13 cellular contexts compared by ENCODE assay signal in the genomic region with DNA sequence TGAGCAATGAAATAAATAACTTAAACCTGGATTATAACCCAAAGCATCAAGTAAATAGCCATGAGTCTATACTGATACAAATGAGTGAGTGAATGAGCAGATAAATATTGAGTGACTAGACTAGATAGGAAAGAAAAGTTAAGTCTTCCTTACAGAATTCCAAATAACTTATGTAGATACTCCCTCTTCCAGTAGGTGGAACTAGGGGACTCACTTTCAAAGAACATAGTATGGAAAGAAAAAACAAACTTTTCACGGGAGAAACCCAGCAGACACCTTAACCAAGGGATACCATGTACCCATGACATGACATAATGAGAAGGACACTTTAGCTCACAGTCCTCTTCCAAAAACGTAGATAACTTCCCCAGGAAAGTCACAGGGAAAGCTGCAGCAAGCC. TPM values are rescaled to one million over a fixed set of nuclear protein-coding genes. Genes with fewer than 3 reads are reported as not detected.
A peak's percentile ranks its signal among the peaks of the same experiment; 100 is the strongest.
DNase-seq lines count a peak whose midpoint lies in the region; FAIRE-seq and TF ChIP-seq lines count a peak whose summit lies in the region.
"Had no signal": no experiment of that assay in that cellular context is flagged by ENCODE, and none has a peak within 500 bp of the region (broad histone marks: within the 10 kb centered on the region; RNA-seq: fewer than 3 reads in every experiment).

No MANE protein-coding gene starts in this region.

- H3K4me1 ChIP-seq in Caco-2 (no peaks in the 10 kb centered on the region), H1 (replicated peaks in 1 of 4; ENCODE audit: control insufficient read depth in 3 of 4, insufficient read depth in 4 of 4, low read length in 3 of 4) (no peaks in the 10 kb centered on the region; a peak in 1 of 7 replicates), neutrophil (ENCODE audit: control insufficient read depth in 1 of 2, insufficient read depth in 1 of 2, low read depth in 1 of 2, low read length in 1 of 2) (peaks cover 63% of the 10 kb centered on the region in 2 experiments)

- no peak overlapping the region for H4K8ac ChIP-seq in H1 (ENCODE audit: extremely low read depth, insufficient read depth, low read length)

- CTCF ChIA-PET in Caco-2 (lab: Charles Lee), result no interaction called here
- CTCF ChIA-PET in H1 (lab: Charles Lee; ENCODE audit: partially characterized antibody), result interaction anchor here (1.0 to 10.6 kb wide), 20 partner anchors 9 to 174 kb away, joined by 3 to 86 read pairs (median 4); no protein-coding TSS in a partner anchor

- H3K36me3 ChIP-seq in Caco-2 (ENCODE audit: control insufficient read depth, insufficient read depth, low read length), result no peaks in the 10 kb centered on the region
- peaks cover 0 to 2% (median 0%) of the 10 kb centered on the region in 4 experiments; a peak in 1 of 8 replicates for H3K36me3 ChIP-seq in H1 (ENCODE audit: control insufficient read depth in 2 of 4, insufficient read depth in 4 of 4, low read length in 3 of 4)
- H3K36me3 ChIP-seq in neutrophil, result peaks cover 68% of the 10 kb centered on the region

- no peak overlapping the region for H2BK15ac ChIP-seq in H1 (ENCODE audit: low read length)

- no peak overlapping the region for H2AFZ ChIP-seq in H1 (ENCODE audit: low read length)

- no peak overlapping the region for H2AK5ac ChIP-seq in H1 (ENCODE audit: low read depth, low read length)

- H3K27ac ChIP-seq in H1 (ENCODE audit: low read depth, low read length) (no peak overlapping the region), neutrophil (peak overlapping the region; percentile 81)

- H4K20me1 ChIP-seq in H1 (replicated peaks in 1 of 2; ENCODE audit: control insufficient read depth in 1 of 2, insufficient read depth in 2 of 2, low read length in 2 of 2), result peaks cover 0 to 5% of the 10 kb centered on the region in 2 experiments

- TF ChIP-seq CTCF in Caco-2 (IDR thresholded peaks at IDR 0.05; ENCODE audit: insufficient read depth in 1 of 2, low read depth in 1 of 2, low read length in 1 of 2, severe bottlenecking in 1 of 2, unreplicated experiment in 1 of 2) (peak; percentile 39 to 52), LNCaP clone FGC (IDR thresholded peaks at IDR 0.05; ENCODE audit: control insufficient read depth, extremely low read depth, insufficient read depth) (peak; percentile 39), H1 (IDR thresholded peaks at IDR 0.05; ENCODE audit: control extremely low read depth in 1 of 3, insufficient read depth in 1 of 3, low read depth in 1 of 3, low read length in 3 of 3) (peak in 1 of 3 experiments; percentile 15; a peak in 2 of 4 replicates), neutrophil (IDR thresholded peaks at IDR 0.05) (no peak)

- H3K27me3 ChIP-seq in Caco-2 (replicated peaks; ENCODE audit: control insufficient read depth, insufficient read depth, low read length) (no peaks in the 10 kb centered on the region), H1 (replicated peaks in 1 of 4; ENCODE audit: control insufficient read depth in 3 of 4, extremely low read depth in 1 of 4, insufficient read depth in 3 of 4, low read length in 3 of 4) (no peaks in the 10 kb centered on the region), neutrophil (no peaks in the 10 kb centered on the region)

- DNase-seq in Caco-2, result peak in 1 of 2 experiments; percentile 16
- DNase-seq in LNCaP clone FGC (ENCODE audit: low read depth), result no peak
- no peak for DNase-seq in H1 (ENCODE audit: low read depth in 1 of 2, low spot score in 2 of 2)
- no peak for DNase-seq in AG08395 (ENCODE audit: low spot score)
- no peak for DNase-seq in NK-92 (lab: John Stamatoyannopoulos, UW; ENCODE audit: unreplicated experiment)
- no peak for DNase-seq in T-helper 1 cell
- DNase-seq: activated CD8-positive, alpha-beta memory T cell treated with anti-CD3 and anti-CD28 coated beads, Interleukin-2, amount 50 U/mL, for 48 hours; cerebellar nuclear complex; glutamatergic neuron; NCI-H2107; T1000 had no signal

- H3K9me3 ChIP-seq in Caco-2, result no peaks in the 10 kb centered on the region
- H3K9me3 ChIP-seq in H1 (ENCODE audit: insufficient read depth in 2 of 2, low read depth in 1 of 2, low read length in 1 of 2), result no peaks in the 10 kb centered on the region
- H3K9me3 ChIP-seq in neutrophil, result no peaks in the 10 kb centered on the region

- H3K4me3 Mint-ChIP-seq in Caco-2 (ENCODE audit: unreplicated experiment), result no peak overlapping the region

- H3K79me2 ChIP-seq in H1 (ENCODE audit: control insufficient read depth in 1 of 2, insufficient read depth in 2 of 2, low read length in 2 of 2), result no peaks in the 10 kb centered on the region

- no peaks in the 10 kb centered on the region for H3K36me3 Mint-ChIP-seq in Caco-2 (ENCODE audit: insufficient read depth, unreplicated experiment)

- FAIRE-seq in H1 (lab: Jason Lieb, UNC), result no peak

- no peak overlapping the region for H3K27ac Mint-ChIP-seq in Caco-2 (ENCODE audit: unreplicated experiment)

- no peak overlapping the region; the same call in 1 of the 2 replicates for H2BK12ac ChIP-seq in H1 (ENCODE audit: low read depth, low read length)

- H3K4me1 Mint-ChIP-seq in Caco-2 (ENCODE audit: low read depth, unreplicated experiment), result no peaks in the 10 kb centered on the region

- H3K23me2 ChIP-seq in H1 (ENCODE audit: low read depth, low read length), result no peaks in the 10 kb centered on the region; the same call in 1 of the 2 replicates

- no peak for TF ChIP-seq EP300 in H1 (IDR thresholded peaks at IDR 0.05; ENCODE audit: borderline replicate concordance in 1 of 2, low read depth in 2 of 2, low read length in 2 of 2)

- H2BK5ac ChIP-seq in H1 (ENCODE audit: low read depth, low read length), result no peak overlapping the region

- no peak overlapping the region for H3K4ac ChIP-seq in H1 (replicated peaks; ENCODE audit: insufficient read length, low read depth, low read length)

- intact Hi-C loops in Caco-2 (cut with micrococcal nuclease; ENCODE audit: unreplicated experiment), result loop anchor here (1.0 to 10.0 kb wide), 2 partner anchors 178 to 294 kb away; no protein-coding TSS in a partner anchor

- no peaks in the 10 kb centered on the region for H3K9me3 Mint-ChIP-seq in Caco-2 (ENCODE audit: unreplicated experiment)

- no peaks in the 10 kb centered on the region for H3K79me1 ChIP-seq in H1 (ENCODE audit: low read depth, low read length)

- H4K5ac ChIP-seq in H1 (ENCODE audit: insufficient read length, low read depth, low read length), result no peak overlapping the region

- no peak overlapping the region for H3K4me2 ChIP-seq in H1 (ENCODE audit: insufficient read depth in 1 of 2, low read depth in 2 of 2, low read length in 2 of 2)

- H2BK20ac ChIP-seq in H1 (ENCODE audit: low read length), result no peak overlapping the region

- no peak for TF ChIP-seq POLR2A in H1 (IDR thresholded peaks at IDR 0.05; ENCODE audit: control extremely low read depth in 1 of 2, low read depth in 2 of 2, low read length in 2 of 2)

- H3K56ac ChIP-seq in H1 (replicated peaks; ENCODE audit: insufficient read length, low read depth, low read length), result no peak overlapping the region

- no peak overlapping the region for H3K18ac ChIP-seq in H1 (ENCODE audit: extremely low read depth, low read length)

- no peak overlapping the region for H3K23ac ChIP-seq in H1 (ENCODE audit: insufficient read length)

- POLR2A ChIA-PET in Caco-2 (lab: Charles Lee), result no interaction called here
- POLR2A ChIA-PET in H1 (lab: Charles Lee; ENCODE audit: partially characterized antibody), result no interaction called here

- BruUV-seq in Caco-2 (replicated peaks; lab: Mats Ljungman, UMichigan), result no TSS peak

- H2BK120ac ChIP-seq in H1 (replicated peaks; ENCODE audit: low read depth, low read length), result no peak overlapping the region

- no peaks in the 10 kb centered on the region for H3K27me3 Mint-ChIP-seq in Caco-2 (ENCODE audit: insufficient read depth, unreplicated experiment)

- 75% methylated on average over 2 of the region's 2 CpGs; no CpG with 5 or more reads in 1 of the 2 experiments for WGBS in H1 (ENCODE audit: extremely low coverage in 1 of 2, insufficient coverage in 1 of 2, insufficient read length in 1 of 2, insufficient replicate concordance in 2 of 2, low coverage in 1 of 2, low lambda C conversion rate in 2 of 2, missing lambda C conversion rate in 1 of 2), 2 experiments

- H3K14ac ChIP-seq in H1 (ENCODE audit: insufficient read length), result no peak overlapping the region

- H4K91ac ChIP-seq in H1 (replicated peaks; ENCODE audit: insufficient read length, low read length), result no peak overlapping the region

- TF ChIP-seq RAD21 in H1 (IDR thresholded peaks at IDR 0.05 in 1 of 2, conservative IDR thresholded peaks at IDR 0.05 in 1 of 2; ENCODE audit: low read depth in 2 of 2, low read length in 2 of 2), result peak; percentile 14 to 29; a peak in 3 of 4 replicates

- H3K4me3 ChIP-seq in Caco-2 (ENCODE audit: low read depth, low read length) (no peak overlapping the region), LNCaP clone FGC (ENCODE audit: low read depth, low read length) (no peak overlapping the region), H1 (ENCODE audit: extremely low read depth in 1 of 4, insufficient read depth in 2 of 4, low read depth in 3 of 4, low read length in 4 of 4) (no peak overlapping the region), neutrophil (ENCODE audit: low read depth in 1 of 2, low read length in 1 of 2) (no peak overlapping the region)
- H3K4me3 ChIP-seq: lung had no signal

- H3K9ac ChIP-seq in H1 (replicated peaks in 1 of 4; ENCODE audit: extremely low read depth in 1 of 4, low read depth in 3 of 4, low read length in 3 of 4), result no peak overlapping the region

TF ChIP-seq in H1, 55 proteins besides CTCF, POLR2A, EP300 and RAD21 (continues in another document):
- TF ChIP-seq CBX8 (IDR thresholded peaks at IDR 0.05; ENCODE audit: borderline replicate concordance, low read depth, low read length) (no peak), USF2 (IDR thresholded peaks at IDR 0.05; ENCODE audit: low read length) (no peak), TEAD4 (IDR thresholded peaks at IDR 0.05; ENCODE audit: low read depth, low read length) (no peak), HDAC2 (IDR thresholded peaks at IDR 0.05; ENCODE audit: borderline replicate concordance in 1 of 2, low read depth in 2 of 2, low read length in 2 of 2) (no peak)

RNA-seq across cellular contexts. Expression of gene CSGALNACT2, which starts 32.2 kb away (rescaled TPM):
- 5.0 and 6.4 TPM in 2 replicates for total RNA-seq in Caco-2 (2022)
- total RNA-seq in H1 (2021; fragmentation: NEBNext Ultra II Directional; extraction: Animal tissue kit (Norgen Biotek cat#: 25700)), result 5.3 and 5.7 TPM in 2 replicates
- polyA plus RNA-seq in H1 (2011; rRNA removed), result 1.8 and 2.6 TPM in 2 replicates
- polyA plus RNA-seq in H1 (2011; cell fraction: cytosol; rRNA removed), result 3.2 TPM
- polyA plus RNA-seq in H1 (2011; cell fraction: nucleus; rRNA removed), result 1.9 TPM
- polyA plus RNA-seq in H1 (2012, experiment 1 of 2), result 2.4 to 4.0 TPM (median 2.7 TPM) in 4 replicates
- 0.38 TPM for polyA plus RNA-seq in H1 (2012, experiment 2 of 2)
- 5.4 TPM for polyA plus RNA-seq in H1 (2013, experiment 1 of 2)
- polyA plus RNA-seq in H1 (2013, experiment 2 of 2), result 5.1 TPM
- polyA minus RNA-seq in H1 (2011; rRNA and poly(A)+ RNA removed), result 3.4 and 4.1 TPM in 2 replicates
- 1.5 TPM for polyA minus RNA-seq in H1 (2011; cell fraction: cytosol; rRNA and poly(A)+ RNA removed)
- 5.9 TPM for polyA minus RNA-seq in H1 (2011; cell fraction: nucleus; rRNA and poly(A)+ RNA removed)
